ENCODE assay signal across 11 cellular contexts in the genomic region with DNA sequence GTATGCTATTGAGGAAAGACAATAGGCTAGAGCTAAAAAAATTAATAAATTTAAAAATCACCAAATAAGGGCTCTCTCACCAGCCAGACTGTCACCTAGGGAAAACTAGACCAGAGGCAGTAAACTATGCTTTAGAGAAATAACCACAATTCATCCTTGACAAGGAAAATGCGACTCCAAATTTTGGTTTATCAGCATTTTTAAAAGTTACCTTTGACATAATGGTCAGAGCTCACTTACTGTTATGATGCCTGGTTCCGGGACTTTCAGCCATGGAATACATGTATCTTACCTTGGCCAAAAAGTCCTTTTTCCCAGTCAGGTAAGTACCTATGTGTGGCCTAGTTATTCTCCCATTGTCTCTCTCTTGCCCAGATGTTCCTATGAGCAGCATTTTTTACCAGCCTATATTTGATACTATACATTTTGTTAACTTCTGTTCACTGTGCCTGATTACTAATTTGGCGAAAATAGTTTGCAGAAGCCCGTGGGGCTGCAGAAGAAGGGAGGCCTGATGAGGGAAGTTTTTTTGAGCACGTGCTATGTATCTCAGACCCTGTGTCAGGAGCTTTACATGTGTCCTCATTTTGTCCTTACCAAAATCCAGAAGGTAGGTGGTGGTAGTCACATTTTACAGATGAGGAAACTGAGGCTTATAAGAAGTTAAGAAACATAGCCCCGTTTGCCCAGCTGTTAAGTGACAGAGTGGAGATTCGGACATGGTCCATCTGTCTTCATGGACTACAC.
DNase-seq lines count a peak whose midpoint lies in the region; ATAC-seq, FAIRE-seq and TF ChIP-seq lines count a peak whose summit lies in the region.
"Had no signal": no experiment of that assay in that cellular context is flagged by ENCODE, and none has a peak within 500 bp of the region (broad histone marks: within the 10 kb centered on the region; RNA-seq: fewer than 3 reads in every experiment).

No MANE protein-coding gene starts in this region.

- intact Hi-C loops in CD14-positive monocyte (cut with micrococcal nuclease) (loop anchor here in 1 of 2 donors (5.0 kb wide), 1 partner anchor 55 kb away; no protein-coding TSS in a partner anchor), psoas muscle (cut with DNase I) (no loop called here)

- no peak overlapping the region for H3K4me2 ChIP-seq in osteoblast (ENCODE audit: insufficient read depth, low read length)

- no peak for ATAC-seq in psoas muscle
- no peak for ATAC-seq in HG02981 (IDR thresholded peaks at IDR 0.05; ENCODE audit: unreplicated experiment)

- H2AFZ ChIP-seq in osteoblast (ENCODE audit: low read length), result no peak overlapping the region

- H3K4me1 ChIP-seq in psoas muscle, result peaks cover 17% of the 10 kb centered on the region
- no peaks in the 10 kb centered on the region for H3K4me1 ChIP-seq in osteoblast (ENCODE audit: insufficient read depth, low read length)

- H4K20me1 ChIP-seq in osteoblast (ENCODE audit: insufficient read depth, low read length), result no peaks in the 10 kb centered on the region

- H3K36me3 Mint-ChIP-seq in CD14-positive monocyte, result peaks cover 11 to 16% of the 10 kb centered on the region in 2 donors

- H3K4me3 ChIP-seq in HFF-Myc (replicated peaks; ENCODE audit: low read depth, low read length) (0 out of 2 replicates have a peak overlapping the region, but pooled peaks have one; percentile 2), coronary artery (peak overlapping the region; percentile 83), psoas muscle (peak overlapping the region; percentile 64), osteoblast (ENCODE audit: insufficient read depth, low read length) (no peak overlapping the region)
- H3K4me3 ChIP-seq: HAP-1 had no signal

- H3K9me3 Mint-ChIP-seq in CD14-positive monocyte, result no peaks in the 10 kb centered on the region
- H3K9me3 Mint-ChIP-seq: activated naive CD4-positive, alpha-beta T cell treated with anti-CD3 and anti-CD28 coated beads, Interleukin-2, amount 50 U/mL, for 24 hours had no signal

- H3K27me3 ChIP-seq in psoas muscle (ENCODE audit: insufficient read depth in 3 of 3, low read length in 2 of 3) (no peaks in the 10 kb centered on the region), osteoblast (ENCODE audit: insufficient read depth, low read length) (no peaks in the 10 kb centered on the region)

- peaks cover 23% of the 10 kb centered on the region for H3K4me1 Mint-ChIP-seq in CD14-positive monocyte

- H3K79me2 ChIP-seq in osteoblast (ENCODE audit: insufficient read depth, low read length), result no peaks in the 10 kb centered on the region

- FAIRE-seq in frontal cortex (lab: Jason Lieb, UNC), result no peak

- TF ChIP-seq CTCF in CD14-positive monocyte (IDR thresholded peaks at IDR 0.05), result no peak
- TF ChIP-seq CTCF in HFF-Myc (IDR thresholded peaks at IDR 0.05; ENCODE audit: low read depth, low read length, missing control alignments), result no peak
- no peak for TF ChIP-seq CTCF in coronary artery (IDR thresholded peaks at IDR 0.05)
- TF ChIP-seq CTCF in psoas muscle (IDR thresholded peaks at IDR 0.05), result no peak
- TF ChIP-seq CTCF in osteoblast (IDR thresholded peaks at IDR 0.05; ENCODE audit: extremely low read depth, low read depth, low read length), result no peak

- H3K27me3 Mint-ChIP-seq in CD14-positive monocyte (ENCODE audit: low read depth in 3 of 3), result peaks cover 0 to under 1% (median 0%) of the 10 kb centered on the region in 3 donors
- H3K27me3 Mint-ChIP-seq: activated naive CD4-positive, alpha-beta T cell treated with anti-CD3 and anti-CD28 coated beads, Interleukin-2, amount 50 U/mL, for 24 hours had no signal

- 85 to 88% (median 86%) methylated on average over 7 of the region's 7 CpGs for WGBS in psoas muscle, 3 donors

- no peak overlapping the region for H3K4me3 Mint-ChIP-seq in CD14-positive monocyte
- H3K4me3 Mint-ChIP-seq: activated naive CD4-positive, alpha-beta T cell treated with anti-CD3 and anti-CD28 coated beads, Interleukin-2, amount 50 U/mL, for 24 hours had no signal

- peak overlapping the region in 4 of 7 donors; percentile 92 to 97 (median 96) for H3K27ac Mint-ChIP-seq in CD14-positive monocyte
- H3K27ac Mint-ChIP-seq: activated naive CD4-positive, alpha-beta T cell treated with anti-CD3 and anti-CD28 coated beads, Interleukin-2, amount 50 U/mL, for 24 hours had no signal

- H3K27ac ChIP-seq in coronary artery (peak overlapping the region in 1 of 2 donors; percentile 10), psoas muscle (no peak overlapping the region), osteoblast (ENCODE audit: low read depth, low read length) (no peak overlapping the region)

- DNase-seq in CD14-positive monocyte (ENCODE audit: low spot score), result no peak
- no peak for DNase-seq in HFF-Myc (ENCODE audit: extremely low read depth, low read depth)
- DNase-seq in coronary artery (ENCODE audit: low spot score), result no peak
- no peak for DNase-seq in psoas muscle
- DNase-seq in cerebellum (ENCODE audit: low spot score), result no peak
- DNase-seq in frontal cortex (ENCODE audit: low spot score in 2 of 2), result no peak
- DNase-seq in osteoblast (ENCODE audit: insufficient read length, low spot score, missing footprints), result no peak
- DNase-seq: hippocampal formation had no signal

- H3K36me3 ChIP-seq in psoas muscle (ENCODE audit: insufficient read depth in 1 of 2, low read depth in 1 of 2), result peaks cover 0 to 6% of the 10 kb centered on the region in 2 donors
- no peaks in the 10 kb centered on the region for H3K36me3 ChIP-seq in osteoblast (ENCODE audit: insufficient read depth, low read length)
- H3K36me3 ChIP-seq: HAP-1 had no signal

- H3K9me3 ChIP-seq in psoas muscle (no peaks in the 10 kb centered on the region), osteoblast (ENCODE audit: low read depth, low read length) (no peaks in the 10 kb centered on the region)
- H3K9me3 ChIP-seq: HAP-1 had no signal
